In genomic region chr3:116423365-116423764, GRCh38 we compare ENCODE assay signal across 14 cellular contexts. TPM values are rescaled to one million over a fixed set of nuclear protein-coding genes. Genes with fewer than 3 reads are reported as not detected.
DNase-seq lines count a peak whose midpoint lies in the region; ATAC-seq and TF ChIP-seq lines count a peak whose summit lies in the region.
"Had no signal": no experiment of that assay in that cellular context is flagged by ENCODE, and none has a peak within 500 bp of the region (broad histone marks: within the 10 kb centered on the region; RNA-seq: fewer than 3 reads in every experiment).

No MANE protein-coding gene starts in this region.

- peak overlapping the region; percentile 64 for H3K27ac ChIP-seq in 22Rv1
- peak overlapping the region; percentile 59 for H3K27ac ChIP-seq in HUES48 (ENCODE audit: low read depth, low read length)
- peak overlapping the region; percentile 39 for H3K27ac ChIP-seq in mesodermal cell (ENCODE audit: low read depth, low read length, severe bottlenecking)
- H3K27ac ChIP-seq in esophagus muscularis mucosa (replicated peaks in 1 of 4), result no peak overlapping the region
- H3K27ac ChIP-seq: body of pancreas had no signal

- no peak for ATAC-seq in stimulated activated naive CD8-positive, alpha-beta T cell treated with anti-CD3 and anti-CD28 coated beads, Interleukin-15, amount 100 ng/mL, for 72 hours
- ATAC-seq in GM19023 (IDR thresholded peaks at IDR 0.05; ENCODE audit: unreplicated experiment), result no peak
- ATAC-seq: body of pancreas, left lobe of liver had no signal

- peaks cover 30% of the 10 kb centered on the region for H3K4me1 Mint-ChIP-seq in brain
- H3K4me1 Mint-ChIP-seq in stimulated activated naive CD8-positive, alpha-beta T cell treated with anti-CD3 and anti-CD28 coated beads, Interleukin-15, amount 100 ng/mL, for 72 hours, result no peaks in the 10 kb centered on the region

- no peak for TF ChIP-seq EP300 in esophagus muscularis mucosa (IDR thresholded peaks at IDR 0.05)

- H3K4me3 ChIP-seq in HUES48 (ENCODE audit: low read depth, low read length), result no peak overlapping the region
- no peak overlapping the region for H3K4me3 ChIP-seq in mesodermal cell (ENCODE audit: extremely low read depth, insufficient read depth, low read length, poor library complexity, severe bottlenecking)
- no peak overlapping the region for H3K4me3 ChIP-seq in esophagus muscularis mucosa
- H3K4me3 ChIP-seq: body of pancreas, HAP-1, MG63 had no signal

- H3K4me1 ChIP-seq in HUES48 (ENCODE audit: control insufficient read depth, insufficient read depth, low read length), result peaks cover 13% of the 10 kb centered on the region
- peaks cover 9% of the 10 kb centered on the region for H3K4me1 ChIP-seq in mesodermal cell (ENCODE audit: control insufficient read depth, insufficient read depth, low read length, poor library complexity, severe bottlenecking)
- H3K4me1 ChIP-seq in esophagus muscularis mucosa, result no peaks in the 10 kb centered on the region
- H3K4me1 ChIP-seq: body of pancreas, HAP-1 had no signal

- no peaks in the 10 kb centered on the region for H3K27me3 Mint-ChIP-seq in brain
- H3K27me3 Mint-ChIP-seq in stimulated activated naive CD8-positive, alpha-beta T cell treated with anti-CD3 and anti-CD28 coated beads, Interleukin-15, amount 100 ng/mL, for 72 hours, result no peaks in the 10 kb centered on the region

- H3K9me3 Mint-ChIP-seq in brain, result peaks cover 0 to 4% (median 0%) of the 10 kb centered on the region in 5 experiments
- H3K9me3 Mint-ChIP-seq in stimulated activated naive CD8-positive, alpha-beta T cell treated with anti-CD3 and anti-CD28 coated beads, Interleukin-15, amount 100 ng/mL, for 72 hours, result peaks cover 13 to 34% of the 10 kb centered on the region in 2 donors

- H3K4me3 Mint-ChIP-seq in brain, result peak overlapping the region; percentile 49 to 77 (median 72)
- no peak overlapping the region for H3K4me3 Mint-ChIP-seq in stimulated activated naive CD8-positive, alpha-beta T cell treated with anti-CD3 and anti-CD28 coated beads, Interleukin-15, amount 100 ng/mL, for 72 hours

- 32 to 34% methylated on average over 2 to 3 of the region's 3 CpGs for WGBS in mesodermal cell (ENCODE audit: insufficient coverage in 2 of 2), 2 experiments
- 37% methylated on average over 3 of the region's 3 CpGs for WGBS in esophagus muscularis mucosa

- H3K36me3 Mint-ChIP-seq in brain, result peaks cover 10% of the 10 kb centered on the region

- TF ChIP-seq CTCF in 22Rv1 (IDR thresholded peaks at IDR 0.05) (no peak), brain (conservative IDR thresholded peaks at IDR 0.05) (no peak), esophagus muscularis mucosa (IDR thresholded peaks at IDR 0.05) (no peak)

- no peak overlapping the region for H3K9ac ChIP-seq in HUES48 (ENCODE audit: low read depth, low read length)

- no peaks in the 10 kb centered on the region for H3K27me3 ChIP-seq in HUES48 (ENCODE audit: control insufficient read depth, insufficient read depth, low read length)
- H3K27me3 ChIP-seq in esophagus muscularis mucosa, result no peaks in the 10 kb centered on the region
- H3K27me3 ChIP-seq: body of pancreas, MG63 had no signal

- no peak for TF ChIP-seq POLR2A in esophagus muscularis mucosa (IDR thresholded peaks at IDR 0.05; ENCODE audit: low read depth)

- intact Hi-C loops in esophagus muscularis mucosa (cut with DNase I), result no loop called here

- no peak for DNase-seq in stimulated activated naive CD8-positive, alpha-beta T cell treated with anti-CD3 and anti-CD28 coated beads, Interleukin-15, amount 100 ng/mL, for 72 hours
- DNase-seq in activated T-cell treated with anti-CD3 and anti-CD28 coated beads, Interleukin-2, amount 50 U/mL, for 48 hours, result no peak
- DNase-seq in esophagus muscularis mucosa (ENCODE audit: extremely low spot score), result no peak
- DNase-seq: activated T-cell treated with anti-CD3 and anti-CD28 coated beads for 4 hours, AML-193, body of pancreas, MG63 had no signal

- no peaks in the 10 kb centered on the region for H3K9me3 ChIP-seq in HUES48 (ENCODE audit: control insufficient read depth, insufficient read depth, low read length)
- no peaks in the 10 kb centered on the region for H3K9me3 ChIP-seq in mesodermal cell (ENCODE audit: control insufficient read depth, low read length)
- H3K9me3 ChIP-seq in esophagus muscularis mucosa, result no peaks in the 10 kb centered on the region
- H3K9me3 ChIP-seq: body of pancreas, HAP-1, MG63 had no signal

- peak overlapping the region in 4 of 5 experiments; percentile 66 to 93 (median 79) for H3K27ac Mint-ChIP-seq in brain
- no peak overlapping the region for H3K27ac Mint-ChIP-seq in stimulated activated naive CD8-positive, alpha-beta T cell treated with anti-CD3 and anti-CD28 coated beads, Interleukin-15, amount 100 ng/mL, for 72 hours

- H3K36me3 ChIP-seq in HUES48 (ENCODE audit: control insufficient read depth, insufficient read depth, low read length) (no peaks in the 10 kb centered on the region), mesodermal cell (ENCODE audit: control insufficient read depth, insufficient read depth, low read length) (no peaks in the 10 kb centered on the region), esophagus muscularis mucosa (no peaks in the 10 kb centered on the region)
- H3K36me3 ChIP-seq: HAP-1, MG63 had no signal

RNA-seq across cellular contexts. Expression of gene LSAMP, which starts 21.9 kb away (rescaled TPM):
- 21.4 TPM for polyA plus RNA-seq in brain (ENCODE audit: insufficient read depth, low read depth, low replicate concordance)
- polyA plus RNA-seq in mesodermal cell (2013, experiment 1 of 2), result 38.1 TPM
- 35.4 TPM for polyA plus RNA-seq in mesodermal cell (2013, experiment 2 of 2)
- total RNA-seq in esophagus muscularis mucosa, result 1 to 10 TPM; 1.2 to 3.0 (median 1.8) TPM

Comparison
In these comparisons a context has a peak if more than half of its experiments do, and no peak if none do; other contexts are left out.
1. H3K27ac ChIP-seq: peak in 22Rv1 (single experiment), HUES48 (single experiment) and mesodermal cell (single experiment); none in esophagus muscularis mucosa (0 of 4).
2. H3K27ac Mint-ChIP-seq: peak in brain (4 of 5); none in stimulated activated naive CD8-positive, alpha-beta T cell treated with anti-CD3 and anti-CD28 coated beads, Interleukin-15, amount 100 ng/mL, for 72 hours (0 of 2).
3. H3K4me3 Mint-ChIP-seq: peak in brain (5 of 5); none in stimulated activated naive CD8-positive, alpha-beta T cell treated with anti-CD3 and anti-CD28 coated beads, Interleukin-15, amount 100 ng/mL, for 72 hours (0 of 2).